ENCODE assay signal across 17 cellular contexts in the genomic region with DNA sequence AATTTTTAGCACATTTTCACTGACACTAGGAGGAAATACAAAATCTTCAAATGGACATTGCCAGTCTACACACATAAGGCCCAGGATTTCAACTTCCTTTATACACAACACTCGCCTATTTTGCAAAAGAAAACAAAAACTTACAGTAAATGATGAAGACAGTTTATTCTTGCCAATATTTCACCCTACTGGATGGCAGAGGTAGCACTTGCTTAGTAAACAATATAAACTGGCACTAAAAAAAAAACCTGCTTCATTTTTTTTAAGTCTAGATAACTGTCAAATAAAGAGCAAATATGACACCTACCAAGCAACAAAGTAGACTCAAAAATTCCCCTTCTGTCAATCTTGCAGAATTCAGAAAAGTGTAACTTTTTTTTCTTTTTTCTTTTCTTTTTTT.
DNase-seq lines count a peak whose midpoint lies in the region; ATAC-seq and TF ChIP-seq lines count a peak whose summit lies in the region.
"Had no signal": no experiment of that assay in that cellular context is flagged by ENCODE, and none has a peak within 500 bp of the region (broad histone marks: within the 10 kb centered on the region; RNA-seq: fewer than 3 reads in every experiment).

No MANE protein-coding gene starts in this region.

- peaks cover 4% of the 10 kb centered on the region for H3K4me1 Mint-ChIP-seq in CD8-positive, alpha-beta T cell (ENCODE audit: low read depth)
- H3K4me1 Mint-ChIP-seq in chondrocyte (ENCODE audit: low read depth), result no peaks in the 10 kb centered on the region
- peaks cover 0 to 6% of the 10 kb centered on the region in 2 donors for H3K4me1 Mint-ChIP-seq in immature natural killer cell

- POLR2A ChIA-PET in CD8-positive, alpha-beta T cell (lab: Charles Lee), result no interaction called here

- ATAC-seq in CD8-positive, alpha-beta T cell, result peak; percentile 18
- no peak for ATAC-seq in GM18511 (IDR thresholded peaks at IDR 0.05; ENCODE audit: unreplicated experiment)
- ATAC-seq in HG02870 (IDR thresholded peaks at IDR 0.05; ENCODE audit: unreplicated experiment), result no peak
- ATAC-seq in GM19455 (IDR thresholded peaks at IDR 0.05; ENCODE audit: unreplicated experiment), result no peak

- no peaks in the 10 kb centered on the region for H3K27me3 ChIP-seq in CD8-positive, alpha-beta T cell (ENCODE audit: insufficient read depth, low read length)

- TF ChIP-seq CTCF in C4-2B (conservative IDR thresholded peaks at IDR 0.05) (peak; percentile 38), chondrocyte (IDR thresholded peaks at IDR 0.05) (peak; percentile 18)
- TF ChIP-seq CTCF in CD8-positive, alpha-beta T cell (IDR thresholded peaks at IDR 0.05), result no peak

- DNase-seq in CD8-positive, alpha-beta T cell, result no peak
- no peak for DNase-seq in chondrocyte (ENCODE audit: low spot score)
- peak in 1 of 3 donors; percentile 10 for DNase-seq in immature natural killer cell
- DNase-seq in NAMALWA (ENCODE audit: low spot score), result no peak
- DNase-seq: C1 segment of cervical spinal cord, Calu3, DND-41, GDM1, KBM-7, NCI-H1105, NCI-H1694 treated with DMSO at 0.1 percent for 48 hours, NCI-H69 had no signal

- no peak overlapping the region for H3K27ac ChIP-seq in C4-2B
- no peak overlapping the region for H3K27ac ChIP-seq in CD8-positive, alpha-beta T cell (ENCODE audit: low read depth, low read length)

- CTCF ChIA-PET in CD8-positive, alpha-beta T cell (lab: Charles Lee), result interaction anchor here (1.1 to 1.4 kb wide), 2 partner anchors 21 to 22 kb away, joined by 4 read pairs; no protein-coding TSS in a partner anchor

- H3K27ac Mint-ChIP-seq in CD8-positive, alpha-beta T cell, result peak overlapping the region; percentile 0
- H3K27ac Mint-ChIP-seq in chondrocyte (ENCODE audit: unreplicated experiment) (no peak overlapping the region), immature natural killer cell (peak overlapping the region in 4 of 6 donors; percentile 51 to 90 (median 76))

- H3K4me3 Mint-ChIP-seq in CD8-positive, alpha-beta T cell, result peak overlapping the region; percentile 0
- H3K4me3 Mint-ChIP-seq in chondrocyte (ENCODE audit: unreplicated experiment) (no peak overlapping the region), immature natural killer cell (peak overlapping the region; percentile 19 to 70 (median 49))

- H3K36me3 Mint-ChIP-seq in CD8-positive, alpha-beta T cell, result peaks cover 34% of the 10 kb centered on the region
- peaks cover 12% of the 10 kb centered on the region for H3K36me3 Mint-ChIP-seq in chondrocyte (ENCODE audit: low read depth)
- peaks cover 2 to 18% (median 5%) of the 10 kb centered on the region in 3 donors for H3K36me3 Mint-ChIP-seq in immature natural killer cell

- no peak overlapping the region for H3K4me3 ChIP-seq in CD8-positive, alpha-beta T cell (ENCODE audit: low read depth, low read length)
- H3K4me3 ChIP-seq: SK-N-MC had no signal

- no peaks in the 10 kb centered on the region for H3K27me3 Mint-ChIP-seq in CD8-positive, alpha-beta T cell (ENCODE audit: low read depth)
- H3K27me3 Mint-ChIP-seq in chondrocyte (ENCODE audit: low read depth) (no peaks in the 10 kb centered on the region), immature natural killer cell (ENCODE audit: low read depth in 3 of 3) (no peaks in the 10 kb centered on the region)

- H3K9me3 Mint-ChIP-seq in CD8-positive, alpha-beta T cell, result no peaks in the 10 kb centered on the region
- no peaks in the 10 kb centered on the region for H3K9me3 Mint-ChIP-seq in chondrocyte (ENCODE audit: low read depth)
- no peaks in the 10 kb centered on the region for H3K9me3 Mint-ChIP-seq in immature natural killer cell

- H3K4me1 ChIP-seq in CD8-positive, alpha-beta T cell (ENCODE audit: insufficient read depth, low read length), result no peaks in the 10 kb centered on the region

- H3K36me3 ChIP-seq in CD8-positive, alpha-beta T cell (ENCODE audit: insufficient read depth, low read length), result no peaks in the 10 kb centered on the region

- H3K9me3 ChIP-seq in CD8-positive, alpha-beta T cell (ENCODE audit: low read length), result no peaks in the 10 kb centered on the region

- intact Hi-C loops in CD8-positive, alpha-beta T cell (cut with DNase I, micrococcal nuclease), result no loop called here
